In the genomic region with DNA sequence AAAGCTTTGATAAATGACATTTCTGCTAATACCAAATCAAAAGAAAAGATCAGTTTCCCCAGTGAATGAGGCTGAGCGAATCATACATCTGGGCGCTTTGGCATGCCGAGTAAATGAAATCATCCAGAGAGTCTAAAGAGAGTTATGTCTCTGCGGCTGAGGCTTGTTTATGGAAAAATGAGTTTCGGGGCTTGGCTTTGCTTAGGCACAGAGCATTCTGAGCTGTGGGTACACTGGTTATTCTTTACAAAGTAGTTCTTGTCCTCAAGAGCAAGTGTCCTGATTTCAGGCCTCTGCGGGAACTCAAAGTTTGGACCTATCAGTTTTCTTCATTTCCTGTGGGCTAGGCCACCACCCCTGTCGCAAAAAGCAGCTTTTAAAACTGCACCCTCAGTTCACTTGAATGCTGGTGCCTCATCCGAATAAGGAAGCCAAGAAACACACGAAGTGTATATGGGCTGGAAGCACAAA, we compare ENCODE assay signal across 1 cellular context.
TF ChIP-seq lines count a peak whose summit lies in the region.

No MANE protein-coding gene starts in this region.

TF ChIP-seq in H1, 55 proteins besides CTCF, POLR2A, EP300 and RAD21:
- TF ChIP-seq SP4 (IDR thresholded peaks at IDR 0.05; ENCODE audit: low read length) (no peak), ASH2L (IDR thresholded peaks at IDR 0.05; ENCODE audit: low read length) (no peak), GABPA (IDR thresholded peaks at IDR 0.05; ENCODE audit: borderline replicate concordance, insufficient read depth, low read length) (no peak), FOSL1 (IDR thresholded peaks at IDR 0.05; ENCODE audit: insufficient read depth, low read depth, low read length) (no peak), SIN3A (conservative IDR thresholded peaks at IDR 0.05 in 1 of 2, IDR thresholded peaks at IDR 0.05 in 1 of 2; ENCODE audit: low read depth in 1 of 2, low read length in 2 of 2) (no peak), MAFK (IDR thresholded peaks at IDR 0.05; ENCODE audit: low read depth, low read length) (no peak), YY1 (IDR thresholded peaks at IDR 0.05; ENCODE audit: low read depth, low read length) (no peak), SP2 (IDR thresholded peaks at IDR 0.05; ENCODE audit: low read length) (no peak), ZNF274 (IDR thresholded peaks at IDR 0.05; ENCODE audit: borderline replicate concordance, extremely low read depth, low read length) (no peak), CHD2 (IDR thresholded peaks at IDR 0.05; ENCODE audit: low read length) (no peak)
- TF ChIP-seq, protein P1, sequence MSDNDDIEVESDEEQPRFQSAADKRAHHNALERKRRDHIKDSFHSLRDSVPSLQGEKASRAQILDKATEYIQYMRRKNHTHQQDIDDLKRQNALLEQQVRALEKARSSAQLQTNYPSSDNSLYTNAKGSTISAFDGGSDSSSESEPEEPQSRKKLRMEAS (IDR thresholded peaks at IDR 0.05) = no peak
